In genomic region chr3:157356541-157356940, GRCh38 we compare ENCODE assay signal across 2 cellular contexts.
TF ChIP-seq lines count a peak whose summit lies in the region.

No MANE protein-coding gene starts in this region.

TF ChIP-seq in IMR-90, 13 proteins besides CTCF, POLR2A, EP300 and RAD21:
- no peak for TF ChIP-seq CEBPB (IDR thresholded peaks at IDR 0.05; ENCODE audit: low read depth, low read length)

TF ChIP-seq in SK-N-SH treated with all-trans-retinoic acid at 6 μM for 48 hours, 23 proteins besides CTCF, POLR2A, EP300 and RAD21:
- TF ChIP-seq ESRRG (CRISPR knock-in tag; IDR thresholded peaks at IDR 0.05) (peak; percentile 50; the same call in 1 of the 2 replicates), CSRNP3 (CRISPR knock-in tag; IDR thresholded peaks at IDR 0.05) (peak; percentile 78; the same call in 1 of the 2 replicates), SNAI2 (CRISPR knock-in tag; IDR thresholded peaks at IDR 0.05) (no peak), ZNF70 (CRISPR knock-in tag; IDR thresholded peaks at IDR 0.05) (peak; percentile 74), TCF4 (CRISPR knock-in tag; IDR thresholded peaks at IDR 0.05; ENCODE audit: borderline replicate concordance) (peak; percentile 94), ZNF8 (CRISPR knock-in tag; IDR thresholded peaks at IDR 0.05) (0 out of 2 replicates have a peak, but pooled peaks have one; percentile 34), TSHZ2 (CRISPR knock-in tag; IDR thresholded peaks at IDR 0.05) (peak; percentile 96), ISL1 (CRISPR knock-in tag; IDR thresholded peaks at IDR 0.05) (peak; percentile 69), GLIS3 (CRISPR knock-in tag; IDR thresholded peaks at IDR 0.05) (no peak)
